ENCODE assay signal across 8 cellular contexts in genomic region chr7:87216701-87217508, GRCh38. TPM values are rescaled to one million over a fixed set of nuclear protein-coding genes. Genes with fewer than 3 reads are reported as not detected.
DNase-seq lines count a peak whose midpoint lies in the region; ATAC-seq lines count a peak whose summit lies in the region.

No MANE protein-coding gene starts in this region.

- no peaks in the 10 kb centered on the region for H3K4me1 ChIP-seq in rectal smooth muscle tissue (ENCODE audit: control insufficient read depth, insufficient read depth, low read length)

- peak overlapping the region; percentile 97 to 100 for H3K4me3 Mint-ChIP-seq in activated T-cell treated with anti-CD3 and anti-CD28 coated beads, Interleukin-2, amount 50 U/mL, for 72 hours

- intact Hi-C loops in left colon (cut with DNase I, micrococcal nuclease) = loop anchor here in 1 of 2 donors (5.0 kb wide), 1 partner anchor 65 kb away; the partner anchor contains the start of gene DMTF1

- DNase-seq in DMS79 (lab: John Stamatoyannopoulos, UW) (peak; percentile 4), left colon (no peak), HuH-7 (ENCODE audit: low spot score) (no peak), NCI-H2196 treated with DMSO at 0.1 percent for 48 hours (lab: John Stamatoyannopoulos, UW; ENCODE audit: unreplicated experiment) (no peak)
- peak; percentile 53 to 62 for DNase-seq in activated T-cell treated with anti-CD3 and anti-CD28 coated beads, Interleukin-2, amount 50 U/mL, for 72 hours

- peaks cover 59% of the 10 kb centered on the region for H3K4me1 Mint-ChIP-seq in activated T-cell treated with anti-CD3 and anti-CD28 coated beads, Interleukin-2, amount 50 U/mL, for 72 hours (ENCODE audit: low read depth)

- peaks cover 11% of the 10 kb centered on the region for H3K27me3 Mint-ChIP-seq in activated T-cell treated with anti-CD3 and anti-CD28 coated beads, Interleukin-2, amount 50 U/mL, for 72 hours (ENCODE audit: low read depth)

- no peaks in the 10 kb centered on the region for H3K27me3 ChIP-seq in rectal smooth muscle tissue (ENCODE audit: control insufficient read depth, insufficient read depth, low read length)

- no peaks in the 10 kb centered on the region for H3K9me3 Mint-ChIP-seq in activated T-cell treated with anti-CD3 and anti-CD28 coated beads, Interleukin-2, amount 50 U/mL, for 72 hours

- no peaks in the 10 kb centered on the region for H3K36me3 ChIP-seq in rectal smooth muscle tissue (ENCODE audit: control insufficient read depth, insufficient read depth, low read length)

- peak overlapping the region; percentile 96 for H3K27ac Mint-ChIP-seq in activated T-cell treated with anti-CD3 and anti-CD28 coated beads, Interleukin-2, amount 50 U/mL, for 72 hours

- H3K9ac ChIP-seq in rectal smooth muscle tissue (ENCODE audit: low read length) = no peak overlapping the region

- ATAC-seq in GM19351 (IDR thresholded peaks at IDR 0.05; ENCODE audit: unreplicated experiment) (peak; percentile 53), HG03342 (IDR thresholded peaks at IDR 0.05; ENCODE audit: unreplicated experiment) (peak; percentile 56), left colon (no peak)
- peak; percentile 59 to 60 for ATAC-seq in activated T-cell treated with anti-CD3 and anti-CD28 coated beads, Interleukin-2, amount 50 U/mL, for 72 hours (replicated peaks in 1 of 2)

- H3K4me3 ChIP-seq in rectal smooth muscle tissue (ENCODE audit: low read length) = peak overlapping the region; percentile 22

- H3K27ac ChIP-seq in rectal smooth muscle tissue (ENCODE audit: low read depth, low read length) = no peak overlapping the region

- peaks cover 5 to 10% of the 10 kb centered on the region in 2 donors for H3K36me3 Mint-ChIP-seq in activated T-cell treated with anti-CD3 and anti-CD28 coated beads, Interleukin-2, amount 50 U/mL, for 72 hours (ENCODE audit: insufficient read depth in 2 of 2)

RNA-seq across cellular contexts. Expression of gene TMEM243, which starts 2.6 kb away (rescaled TPM):
- total RNA-seq in activated T-cell treated with anti-CD3 and anti-CD28 coated beads, Interleukin-2, amount 50 U/mL, for 72 hours = 10 to 100 TPM; 58.6 to 65.6 TPM
- 10 to 100 TPM; 14.9 to 17.2 TPM for total RNA-seq in left colon

Comparison
In these comparisons a context has a peak if more than half of its experiments do, and no peak if none do; other contexts are left out.
1. DNase-seq: peak in DMS79 (single experiment) and activated T-cell treated with anti-CD3 and anti-CD28 coated beads, Interleukin-2, amount 50 U/mL, for 72 hours (2 of 2); none in left colon (0 of 2), HuH-7 (single experiment) and NCI-H2196 treated with DMSO at 0.1 percent for 48 hours (single experiment).